ENCODE assay signal across 8 cellular contexts in genomic region chr1:181106022-181106312, GRCh38. TPM values are rescaled to one million over a fixed set of nuclear protein-coding genes. Genes with fewer than 3 reads are reported as not detected.
DNase-seq lines count a peak whose midpoint lies in the region; ATAC-seq and TF ChIP-seq lines count a peak whose summit lies in the region.

No MANE protein-coding gene starts in this region.

- no peak for TF ChIP-seq CTCF in lung (IDR thresholded peaks at IDR 0.05; ENCODE audit: control extremely low read depth, extremely low read depth)
- TF ChIP-seq CTCF in thoracic aorta (IDR thresholded peaks at IDR 0.05): no peak

- no peaks in the 10 kb centered on the region for H3K36me3 Mint-ChIP-seq in activated CD8-positive, alpha-beta memory T cell treated with anti-CD3 and anti-CD28 coated beads, Interleukin-2, amount 10 ng/mL, durations not matched to agents 7 days and 5 days
- H3K36me3 Mint-ChIP-seq in activated naive CD8-positive, alpha-beta T cell: no peaks in the 10 kb centered on the region

- H3K27ac ChIP-seq in lung (ENCODE audit: low read depth in 1 of 2, low read length in 1 of 2) (peak overlapping the region; percentile 66 to 89), thoracic aorta (peak overlapping the region; percentile 25 to 53)

- 62 to 67% methylated on average over 3 of the region's 3 CpGs for WGBS in lung, 2 donors

- no peak for ATAC-seq in activated CD8-positive, alpha-beta memory T cell treated with anti-CD3 and anti-CD28 coated beads, Interleukin-2, amount 10 ng/mL, durations not matched to agents 7 days and 5 days
- ATAC-seq in lung (ENCODE audit: insufficient read depth, low FRiP score): no peak
- no peak for ATAC-seq in thoracic aorta (ENCODE audit: insufficient number of reproducible peaks, low FRiP score, low read depth)
- no peak for ATAC-seq in sciatic nerve

- H3K4me1 Mint-ChIP-seq in activated CD8-positive, alpha-beta memory T cell treated with anti-CD3 and anti-CD28 coated beads, Interleukin-2, amount 10 ng/mL, durations not matched to agents 7 days and 5 days: peaks cover 54% of the 10 kb centered on the region
- H3K4me1 Mint-ChIP-seq in activated naive CD8-positive, alpha-beta T cell (ENCODE audit: low read depth): peaks cover 51% of the 10 kb centered on the region

- H3K36me3 ChIP-seq in lung (ENCODE audit: control insufficient read depth in 2 of 2, insufficient read depth in 2 of 2, low read length in 2 of 2): no peaks in the 10 kb centered on the region
- no peaks in the 10 kb centered on the region for H3K36me3 ChIP-seq in thoracic aorta

- CTCF ChIA-PET in activated CD8-positive, alpha-beta memory T cell treated with anti-CD3 and anti-CD28 coated beads, Interleukin-2, amount 10 ng/mL, durations not matched to agents 7 days and 5 days (lab: Charles Lee): interaction anchor here (0.8 to 13.9 kb wide), 6 partner anchors 9 to 33 kb away, joined by 3 to 210 read pairs (median 10); partner anchors contain the start of gene IER5

- H3K27ac Mint-ChIP-seq in activated CD8-positive, alpha-beta memory T cell treated with anti-CD3 and anti-CD28 coated beads, Interleukin-2, amount 10 ng/mL, durations not matched to agents 7 days and 5 days: peak overlapping the region; percentile 51
- H3K27ac Mint-ChIP-seq in activated naive CD8-positive, alpha-beta T cell: peak overlapping the region; percentile 81

- peaks cover 6 to 21% of the 10 kb centered on the region in 2 donors for H3K4me1 ChIP-seq in lung (ENCODE audit: control insufficient read depth in 2 of 2, insufficient read depth in 2 of 2, low read length in 2 of 2)
- H3K4me1 ChIP-seq in thoracic aorta (ENCODE audit: control insufficient read depth in 1 of 2, low read depth in 2 of 2): peaks cover 5 to 17% of the 10 kb centered on the region in 2 donors

- no peak overlapping the region for H3K4me3 ChIP-seq in lung
- peak overlapping the region; percentile 98 for H3K4me3 ChIP-seq in thoracic aorta

- in situ Hi-C loops in G401 (cut with HindIII; ENCODE audit: low sequenced_read_pairs): no loop called here

- intact Hi-C loops in sciatic nerve (cut with DNase I): no loop called here

- peak overlapping the region; percentile 72 for H3K4me3 Mint-ChIP-seq in activated CD8-positive, alpha-beta memory T cell treated with anti-CD3 and anti-CD28 coated beads, Interleukin-2, amount 10 ng/mL, durations not matched to agents 7 days and 5 days
- H3K4me3 Mint-ChIP-seq in activated naive CD8-positive, alpha-beta T cell: peak overlapping the region; percentile 93

- H3K9me3 ChIP-seq in lung (ENCODE audit: control insufficient read depth in 2 of 2, insufficient read depth in 1 of 2, low read length in 1 of 2): no peaks in the 10 kb centered on the region
- H3K9me3 ChIP-seq in thoracic aorta: no peaks in the 10 kb centered on the region

- DNase-seq in activated CD8-positive, alpha-beta memory T cell treated with anti-CD3 and anti-CD28 coated beads, Interleukin-2, amount 10 ng/mL, durations not matched to agents 7 days and 5 days: no peak
- DNase-seq in activated CD8-positive, alpha-beta memory T cell treated with anti-CD3 and anti-CD28 coated beads, Interleukin-2, amount 50 U/mL, for 48 hours: no peak
- DNase-seq in lung (ENCODE audit: low spot score) (no peak), thoracic aorta (ENCODE audit: low spot score) (no peak), NCI-H187 (lab: John Stamatoyannopoulos, UW) (no peak), sciatic nerve (ENCODE audit: low spot score) (no peak), G401 (ENCODE audit: low spot score) (no peak)

- no peaks in the 10 kb centered on the region for H3K27me3 ChIP-seq in lung (ENCODE audit: control insufficient read depth, insufficient read depth)
- no peaks in the 10 kb centered on the region for H3K27me3 ChIP-seq in thoracic aorta (replicated peaks; ENCODE audit: insufficient read depth)

- peaks cover 48% of the 10 kb centered on the region for H3K27me3 Mint-ChIP-seq in activated CD8-positive, alpha-beta memory T cell treated with anti-CD3 and anti-CD28 coated beads, Interleukin-2, amount 10 ng/mL, durations not matched to agents 7 days and 5 days
- no peaks in the 10 kb centered on the region for H3K27me3 Mint-ChIP-seq in activated naive CD8-positive, alpha-beta T cell

- no peaks in the 10 kb centered on the region for H3K9me3 Mint-ChIP-seq in activated CD8-positive, alpha-beta memory T cell treated with anti-CD3 and anti-CD28 coated beads, Interleukin-2, amount 10 ng/mL, durations not matched to agents 7 days and 5 days (ENCODE audit: low read depth)
- H3K9me3 Mint-ChIP-seq in activated naive CD8-positive, alpha-beta T cell (ENCODE audit: low read depth): no peaks in the 10 kb centered on the region

RNA-seq across cellular contexts. Expression of gene IER5, which starts 17.5 kb away (rescaled TPM):
- 10 to 100 TPM; 50.4 to 67.0 TPM for total RNA-seq in activated CD8-positive, alpha-beta memory T cell treated with anti-CD3 and anti-CD28 coated beads, Interleukin-2, amount 10 ng/mL, durations not matched to agents 7 days and 5 days
- total RNA-seq in lung (10 to 100 TPM; 18.6 to 33.2 TPM), thoracic aorta (10 to 100 TPM; 20.2 to 55.8 TPM), sciatic nerve (10.9 TPM)
- polyA plus RNA-seq in lung: 10 to 100 TPM; 19.2 to 34.5 TPM
- total RNA-seq in G401 (2014; rRNA removed; shearing (Covaris generic)): 30.5 and 37.9 TPM in 2 replicates
